ENCODE assay signal across 8 cellular contexts in genomic region chr19:49489601-49490167, GRCh38. TPM values are rescaled to one million over a fixed set of nuclear protein-coding genes. Genes with fewer than 3 reads are reported as not detected.
A peak's percentile ranks its signal among the peaks of the same experiment; 100 is the strongest.
DNase-seq lines count a peak whose midpoint lies in the region; TF ChIP-seq lines count a peak whose summit lies in the region.

No MANE protein-coding gene starts in this region.

- H3K4me3 Mint-ChIP-seq in endothelial cell (ENCODE audit: unreplicated experiment) = peak overlapping the region; percentile 100

- peak overlapping the region; percentile 24 for H3K27ac Mint-ChIP-seq in endothelial cell (ENCODE audit: unreplicated experiment)

- H3K9me3 ChIP-seq in Peyer's patch = no peaks in the 10 kb centered on the region
- no peaks in the 10 kb centered on the region for H3K9me3 ChIP-seq in sigmoid colon

- TF ChIP-seq POLR2A in Peyer's patch (IDR thresholded peaks at IDR 0.05) = no peak
- no peak for TF ChIP-seq POLR2A in sigmoid colon (IDR thresholded peaks at IDR 0.05)

- H3K9me3 Mint-ChIP-seq in endothelial cell (ENCODE audit: unreplicated experiment) = no peaks in the 10 kb centered on the region

- H3K27me3 Mint-ChIP-seq in endothelial cell (ENCODE audit: unreplicated experiment) = peaks cover 24% of the 10 kb centered on the region

- intact Hi-C loops in sigmoid colon (cut with DNase I) = no loop called here

- peaks cover 38% of the 10 kb centered on the region for H3K36me3 Mint-ChIP-seq in endothelial cell (ENCODE audit: low read depth, unreplicated experiment)

- peaks cover 22% of the 10 kb centered on the region for H3K4me1 Mint-ChIP-seq in endothelial cell (ENCODE audit: unreplicated experiment)

- TF ChIP-seq CTCF in GM13976 (IDR thresholded peaks at IDR 0.05; ENCODE audit: borderline replicate concordance, control extremely low read depth, extremely low read depth, insufficient read depth, missing control alignments) (peak; percentile 25), Peyer's patch (IDR thresholded peaks at IDR 0.05) (peak; percentile 19 to 41 (median 36)), endothelial cell (IDR thresholded peaks at IDR 0.05; ENCODE audit: unreplicated experiment) (no peak), sigmoid colon (IDR thresholded peaks at IDR 0.05) (no peak)

- no peak for TF ChIP-seq EP300 in sigmoid colon (IDR thresholded peaks at IDR 0.05)

- H3K36me3 ChIP-seq in Peyer's patch (peaks cover 0 to 37% (median 0%) of the 10 kb centered on the region in 3 donors), sigmoid colon (peaks cover 18 to 41% (median 33%) of the 10 kb centered on the region in 4 donors)

- H3K4me3 ChIP-seq in Peyer's patch (peak overlapping the region; percentile 94 to 99 (median 96)), sigmoid colon (peak overlapping the region in 3 of 4 donors; percentile 70 to 96 (median 88))

- peaks cover 0 to 26% (median 19%) of the 10 kb centered on the region in 4 donors for H3K4me1 ChIP-seq in Peyer's patch
- peaks cover 0 to 37% (median 27%) of the 10 kb centered on the region in 4 donors for H3K4me1 ChIP-seq in sigmoid colon

- in situ Hi-C loops in GM13976 (cut with MboI; ENCODE audit: low sequenced_read_pairs, unreplicated experiment) = no loop called here

- 31 to 63% methylated on average over 15 of the region's 15 CpGs for WGBS in sigmoid colon, 2 donors

- DNase-seq in GM13976 (ENCODE audit: low spot score) (no peak), Peyer's patch (peak in 2 of 3 donors; percentile 68 to 76), endothelial cell (ENCODE audit: low spot score) (no peak), sigmoid colon (no peak), SK-N-DZ (ENCODE audit: low spot score) (no peak), hepatic stellate cell (ENCODE audit: low spot score) (no peak), NCI-H446 treated with DMSO at 0.1 percent for 48 hours (lab: John Stamatoyannopoulos, UW) (no peak), NCI-H2081 treated with DMSO at 0.1 percent for 48 hours (lab: John Stamatoyannopoulos, UW) (no peak)

- H3K27me3 ChIP-seq in Peyer's patch (no peaks in the 10 kb centered on the region), sigmoid colon (no peaks in the 10 kb centered on the region)

- H3K27ac ChIP-seq in Peyer's patch = peak overlapping the region; percentile 92 to 95 (median 94)
- H3K27ac ChIP-seq in sigmoid colon = peak overlapping the region; percentile 89 to 94 (median 92)

RNA-seq across cellular contexts. Expression of gene RPL13A, which starts 2.3 kb away (rescaled TPM):
- total RNA-seq in Peyer's patch (1,000 to 10,000 TPM; 1,523 to 3,539 (median 1,798) TPM), endothelial cell (ENCODE audit: unreplicated experiment) (2,762 TPM), sigmoid colon (1,000 to 10,000 TPM; 2,552 to 5,599 (median 4,191) TPM)
- 1,000 to 10,000 TPM; 4,070 to 6,094 (median 4,207) TPM for polyA plus RNA-seq in sigmoid colon
- 2,059 and 2,161 TPM in 2 replicates for polyA plus RNA-seq in SK-N-DZ (2014; cell fraction: cytosol; rRNA removed)
- 1,139 and 1,390 TPM in 2 replicates for polyA plus RNA-seq in SK-N-DZ (2014; cell fraction: nucleus; rRNA removed)

RNA-seq across cellular contexts. Expression of gene RPS11, which starts 6.5 kb away (rescaled TPM):
- total RNA-seq in Peyer's patch = 1,000 to 10,000 TPM; 1,400 to 3,556 (median 1,785) TPM
- 2,099 TPM for total RNA-seq in endothelial cell (ENCODE audit: unreplicated experiment)
- total RNA-seq in sigmoid colon = 1,000 to 10,000 TPM; 3,843 to 9,166 (median 6,008) TPM
- 1,000 to 10,000 TPM; 4,449 to 8,009 (median 5,043) TPM for polyA plus RNA-seq in sigmoid colon
- 2,955 and 3,351 TPM in 2 replicates for polyA plus RNA-seq in SK-N-DZ (2014; cell fraction: cytosol; rRNA removed)
- polyA plus RNA-seq in SK-N-DZ (2014; cell fraction: nucleus; rRNA removed) = 1,993 and 2,628 TPM in 2 replicates

RNA-seq across cellular contexts. Expression of gene FLT3LG, which starts 15.7 kb away (rescaled TPM):
- total RNA-seq in Peyer's patch (10 to 100 TPM in 1 of 4 donors, 1 to 10 TPM in 3; 2.8 to 22.3 (median 5.0) TPM), endothelial cell (ENCODE audit: unreplicated experiment) (1.4 TPM), sigmoid colon (10 to 100 TPM in 1 of 4 donors, 1 to 10 TPM in 3; 4.6 to 11.1 (median 6.1) TPM)
- polyA plus RNA-seq in sigmoid colon = 10 to 100 TPM in 2 of 3 donors, 1 to 10 TPM in 1; 2.1 to 18.6 (median 14.9) TPM
- 0.32 and 0.54 TPM in 2 replicates for polyA plus RNA-seq in SK-N-DZ (2014; cell fraction: cytosol; rRNA removed)
- 1.1 and 1.5 TPM in 2 replicates for polyA plus RNA-seq in SK-N-DZ (2014; cell fraction: nucleus; rRNA removed)

RNA-seq across cellular contexts. Expression of gene FCGRT, which starts 22.8 kb away (rescaled TPM):
- total RNA-seq in Peyer's patch (100 to 1,000 TPM; 239 to 985 (median 837) TPM), endothelial cell (ENCODE audit: unreplicated experiment) (127 TPM), sigmoid colon (100 to 1,000 TPM; 164 to 203 (median 178) TPM)
- 100 to 1,000 TPM; 222 to 317 (median 243) TPM for polyA plus RNA-seq in sigmoid colon
- 6.2 and 10.0 TPM in 2 replicates for polyA plus RNA-seq in SK-N-DZ (2014; cell fraction: cytosol; rRNA removed)
- polyA plus RNA-seq in SK-N-DZ (2014; cell fraction: nucleus; rRNA removed) = 12.9 and 20.4 TPM in 2 replicates

RNA-seq across cellular contexts. Expression of gene ALDH16A1, which starts 36.7 kb away (rescaled TPM):
- total RNA-seq in Peyer's patch (10 to 100 TPM; 33.8 to 53.6 (median 49.1) TPM), endothelial cell (ENCODE audit: unreplicated experiment) (49.6 TPM), sigmoid colon (10 to 100 TPM; 14.1 to 25.3 (median 18.1) TPM)
- polyA plus RNA-seq in sigmoid colon = 10 to 100 TPM; 14.3 to 44.2 (median 18.0) TPM
- 6.8 and 14.6 TPM in 2 replicates for polyA plus RNA-seq in SK-N-DZ (2014; cell fraction: cytosol; rRNA removed)
- polyA plus RNA-seq in SK-N-DZ (2014; cell fraction: nucleus; rRNA removed) = 20.4 and 21.3 TPM in 2 replicates

Comparison
In these comparisons a context has a peak if more than half of its experiments do, and no peak if none do; other contexts are left out.
1. DNase-seq: peak in Peyer's patch (2 of 3); none in GM13976 (single experiment), endothelial cell (single experiment), sigmoid colon (single experiment), SK-N-DZ (single experiment), hepatic stellate cell (single experiment), NCI-H446 treated with DMSO at 0.1 percent for 48 hours (single experiment) and NCI-H2081 treated with DMSO at 0.1 percent for 48 hours (single experiment).
2. CTCF ChIP-seq: peak in GM13976 (single experiment) and Peyer's patch (6 of 6); none in endothelial cell (single experiment) and sigmoid colon (0 of 4).